In the genomic region with DNA sequence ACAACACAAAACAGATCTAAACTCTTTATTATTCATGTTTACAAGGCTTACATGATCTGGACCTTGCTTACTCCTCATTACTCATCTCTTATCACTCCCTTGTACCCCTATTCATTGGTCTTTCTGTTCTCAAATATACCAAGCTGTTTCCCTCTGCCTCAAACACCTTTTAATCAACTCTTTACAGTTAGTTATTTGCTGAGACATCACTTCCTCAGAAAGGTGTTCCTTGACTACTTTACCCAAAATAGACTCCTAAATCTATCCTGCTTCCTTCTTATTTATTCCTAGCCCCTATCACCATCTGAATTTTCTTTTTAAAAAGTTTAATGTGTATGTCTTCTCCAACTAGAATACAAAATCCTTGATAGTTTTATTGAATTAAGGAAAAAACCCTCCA, we compare ENCODE assay signal across 30 cellular contexts.
"Had no signal": no experiment of that assay in that cellular context is flagged by ENCODE, and none has a peak within 500 bp of the region (broad histone marks: within the 10 kb centered on the region; RNA-seq: fewer than 3 reads in every experiment).

No MANE protein-coding gene starts in this region.

- H3K4me3 Mint-ChIP-seq: natural killer cell; nephron; neural progenitor cell; stimulated activated naive B cell treated with anti-CD40 and anti-IgM and Interleukin-4, amounts not matched to agents 10 μg/mL and 1 μg/mL and 100 μg/mL, for 72 hours; stimulated activated naive CD8-positive, alpha-beta T cell treated with anti-CD3 and anti-CD28 coated beads, Interleukin-15, Interleukin-2, amounts not matched to agents 100 ng/mL and 50 ng/mL, for 24 hours had no signal

- H3K4me1 ChIP-seq: neural progenitor cell, parathyroid adenoma, psoas muscle, spleen, thyroid gland, upper lobe of left lung had no signal

- H3K9me3 ChIP-seq: ovary, psoas muscle, spleen, stomach, thoracic aorta, thyroid gland, tibial nerve, upper lobe of left lung, vagina had no signal

- H2AFZ ChIP-seq: neural progenitor cell, parathyroid adenoma had no signal

- H3K9me3 Mint-ChIP-seq: natural killer cell; nephron; neural progenitor cell; stimulated activated naive B cell treated with anti-CD40 and anti-IgM and Interleukin-4, amounts not matched to agents 10 μg/mL and 1 μg/mL and 100 μg/mL, for 72 hours; stimulated activated naive CD8-positive, alpha-beta T cell treated with anti-CD3 and anti-CD28 coated beads, Interleukin-15, Interleukin-2, amounts not matched to agents 100 ng/mL and 50 ng/mL, for 24 hours had no signal

- H3K36me3 Mint-ChIP-seq: natural killer cell had no signal

- H3K79me2 ChIP-seq: parathyroid adenoma had no signal

- H3K27me3 Mint-ChIP-seq: progenitor cell of endocrine pancreas; stimulated activated naive B cell treated with anti-CD40 and anti-IgM and Interleukin-4, amounts not matched to agents 10 μg/mL and 1 μg/mL and 100 μg/mL, for 72 hours; stimulated activated naive CD8-positive, alpha-beta T cell treated with anti-CD3 and anti-CD28 coated beads, Interleukin-15, Interleukin-2, amounts not matched to agents 100 ng/mL and 50 ng/mL, for 24 hours had no signal

- H3K4me3 ChIP-seq: neural progenitor cell, ovary, psoas muscle, skin epidermis, smooth muscle cell, spleen, stomach, thoracic aorta, thyroid gland, tibial nerve, upper lobe of left lung, vagina had no signal

- H3K36me3 ChIP-seq: neural progenitor cell, ovary, thyroid gland, vagina had no signal

- H3K4me2 ChIP-seq: neural progenitor cell, smooth muscle cell had no signal

- H3K27me3 ChIP-seq: neural progenitor cell, ovary, spleen, stomach, thyroid gland, tibial nerve, upper lobe of left lung, vagina had no signal

- H3K9ac ChIP-seq: neural progenitor cell, parathyroid adenoma had no signal

- H3K27ac ChIP-seq: neural progenitor cell, ovary, parathyroid adenoma, psoas muscle, skin epidermis, spleen, stomach, thoracic aorta, thyroid gland, tibial nerve, upper lobe of left lung, vagina had no signal

- H3K4me1 Mint-ChIP-seq: natural killer cell; neural progenitor cell; stimulated activated naive B cell treated with anti-CD40 and anti-IgM and Interleukin-4, amounts not matched to agents 10 μg/mL and 1 μg/mL and 100 μg/mL, for 72 hours had no signal

- DNase-seq: natural killer cell; occipital lobe; ovary; posterior cingulate gyrus; psoas muscle; right cardiac atrium; spleen; stimulated activated CD4-positive, alpha-beta T cell treated with anti-CD3 and anti-CD28 coated beads, Interleukin-12 subunit alpha, Interleukin-12 subunit beta, amount 100 ng/mL, for 4 hours; stimulated activated CD4-positive, alpha-beta T cell treated with anti-CD3 and anti-CD28 coated beads, Interleukin-1b, Interleukin-23, amount 100 ng/mL, for 48 hours; stimulated activated CD4-positive, alpha-beta T cell treated with anti-CD3 and anti-CD28 coated beads, Interleukin-4, amount 100 ng/mL, for 1 hour; stimulated activated CD4-positive, alpha-beta T cell treated with anti-CD3 and anti-CD28 coated beads, Interleukin-4, amount 100 ng/mL, for 4 hours; stimulated activated CD8-positive, alpha-beta memory T cell treated with anti-CD3 and anti-CD28 coated beads, Interleukin-4, amount 100 ng/mL, for 48 hours; stimulated activated naive B cell treated with anti-CD40 and anti-IgM and Interleukin-4, amounts not matched to agents 10 μg/mL and 1 μg/mL and 100 μg/mL, for 72 hours; stimulated activated naive CD4-positive, alpha-beta T cell treated with Interleukin-2 at 50 U/mL for 16 hours; stomach; thyroid gland; trophoblast cell; upper lobe of left lung had no signal

- H3K27ac Mint-ChIP-seq: natural killer cell; nephron; neural progenitor cell; progenitor cell of endocrine pancreas; stimulated activated naive B cell treated with anti-CD40 and anti-IgM and Interleukin-4, amounts not matched to agents 10 μg/mL and 1 μg/mL and 100 μg/mL, for 72 hours; stimulated activated naive CD8-positive, alpha-beta T cell treated with anti-CD3 and anti-CD28 coated beads, Interleukin-15, Interleukin-2, amounts not matched to agents 100 ng/mL and 50 ng/mL, for 24 hours had no signal

- FAIRE-seq: urothelium cell line had no signal

- ATAC-seq: natural killer cell; psoas muscle; right cardiac atrium; sciatic nerve; stimulated activated naive B cell treated with anti-CD40 and anti-IgM and Interleukin-4, amounts not matched to agents 10 μg/mL and 1 μg/mL and 100 μg/mL, for 72 hours had no signal
